ENCODE assay signal across 24 cellular contexts in the genomic region with DNA sequence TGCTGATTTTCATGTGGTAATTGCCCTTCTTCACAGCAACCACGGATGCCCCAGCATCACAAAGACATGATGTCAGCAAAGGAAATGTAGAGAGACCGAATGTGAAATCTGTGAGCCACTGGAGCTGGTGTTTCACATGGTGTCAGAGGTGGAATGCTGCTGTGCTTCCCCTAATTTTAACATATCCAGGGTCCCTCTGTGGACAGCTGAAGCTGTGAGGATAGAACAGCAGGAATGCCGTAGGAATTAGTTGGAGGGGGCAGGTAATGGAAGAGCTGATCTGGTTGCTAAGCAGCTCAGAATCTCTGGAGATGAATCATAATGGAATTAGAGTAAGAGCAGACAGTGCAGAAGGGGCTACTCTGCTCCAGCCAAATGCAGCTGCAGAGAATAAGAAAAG.
"Had no signal": no experiment of that assay in that cellular context is flagged by ENCODE, and none has a peak within 500 bp of the region (broad histone marks: within the 10 kb centered on the region; RNA-seq: fewer than 3 reads in every experiment).

No MANE protein-coding gene starts in this region.

- DNase-seq: cerebellar nuclear complex; effector memory CD8-positive, alpha-beta T cell; esophagus squamous epithelium; foreskin fibroblast; glutamatergic neuron; immature natural killer cell; kidney; left colon; mucosa of descending colon; naive thymus-derived CD8-positive, alpha-beta T cell; occipital lobe; psoas muscle; stimulated activated CD4-positive, alpha-beta T cell treated with anti-CD3 and anti-CD28 coated beads, Interleukin-2, amount 100 ng/mL, for 24 hours; stimulated activated CD4-positive, alpha-beta T cell treated with anti-CD3 and anti-CD28 coated beads, Interleukin-4, amount 100 ng/mL, for 4 hours; stimulated activated naive B cell treated with anti-CD40 and anti-IgM and Interleukin-4, amounts not matched to agents 10 μg/mL and 1 μg/mL and 100 μg/mL, for 72 hours; stimulated activated naive CD8-positive, alpha-beta T cell treated with anti-CD3 and anti-CD28 coated beads, Interleukin-15, amount 100 ng/mL, for 72 hours; testis; upper lobe of right lung had no signal

- H3K4me1 Mint-ChIP-seq: immature natural killer cell; naive thymus-derived CD8-positive, alpha-beta T cell; neural crest cell; stimulated activated naive B cell treated with anti-CD40 and anti-IgM and Interleukin-4, amounts not matched to agents 10 μg/mL and 1 μg/mL and 100 μg/mL, for 72 hours; stimulated activated naive CD8-positive, alpha-beta T cell treated with anti-CD3 and anti-CD28 coated beads, Interleukin-15, amount 100 ng/mL, for 72 hours had no signal

- H3K27ac Mint-ChIP-seq: dendritic cell treated with granulocyte-macrophage colony-stimulating factor and Interleukin-4, amounts not matched to agents 40 ng/mL and 50 ng/mL, for 4 days; effector memory CD8-positive, alpha-beta T cell; immature natural killer cell; naive thymus-derived CD8-positive, alpha-beta T cell; stimulated activated naive B cell treated with anti-CD40 and anti-IgM and Interleukin-4, amounts not matched to agents 10 μg/mL and 1 μg/mL and 100 μg/mL, for 72 hours; stimulated activated naive CD8-positive, alpha-beta T cell treated with anti-CD3 and anti-CD28 coated beads, Interleukin-15, amount 100 ng/mL, for 72 hours had no signal

- H3K9me3 ChIP-seq: gastroesophageal sphincter, psoas muscle, testis, upper lobe of right lung had no signal

- H3K27me3 ChIP-seq: esophagus squamous epithelium, testis, tibial nerve, upper lobe of right lung had no signal

- ATAC-seq: effector memory CD8-positive, alpha-beta T cell; gastroesophageal sphincter; left colon; mucosa of descending colon; naive thymus-derived CD8-positive, alpha-beta T cell; psoas muscle; sciatic nerve; stimulated activated naive B cell treated with anti-CD40 and anti-IgM and Interleukin-4, amounts not matched to agents 10 μg/mL and 1 μg/mL and 100 μg/mL, for 72 hours; stimulated activated naive CD8-positive, alpha-beta T cell treated with anti-CD3 and anti-CD28 coated beads, Interleukin-15, amount 100 ng/mL, for 72 hours; upper lobe of right lung had no signal

- H3K36me3 ChIP-seq: esophagus squamous epithelium, gastroesophageal sphincter, tibial nerve, upper lobe of right lung had no signal

- H3K4me3 ChIP-seq: esophagus squamous epithelium, gastroesophageal sphincter, mucosa of descending colon, psoas muscle, skin epidermis, testis, tibial nerve, upper lobe of right lung had no signal

- H3K27me3 Mint-ChIP-seq: dendritic cell treated with granulocyte-macrophage colony-stimulating factor and Interleukin-4, amounts not matched to agents 40 ng/mL and 50 ng/mL, for 4 days; effector memory CD8-positive, alpha-beta T cell; stimulated activated naive CD8-positive, alpha-beta T cell treated with anti-CD3 and anti-CD28 coated beads, Interleukin-15, amount 100 ng/mL, for 72 hours had no signal

- H3K4me3 Mint-ChIP-seq: dendritic cell treated with granulocyte-macrophage colony-stimulating factor and Interleukin-4, amounts not matched to agents 40 ng/mL and 50 ng/mL, for 4 days; effector memory CD8-positive, alpha-beta T cell; immature natural killer cell; naive thymus-derived CD8-positive, alpha-beta T cell; neural crest cell; stimulated activated naive B cell treated with anti-CD40 and anti-IgM and Interleukin-4, amounts not matched to agents 10 μg/mL and 1 μg/mL and 100 μg/mL, for 72 hours; stimulated activated naive CD8-positive, alpha-beta T cell treated with anti-CD3 and anti-CD28 coated beads, Interleukin-15, amount 100 ng/mL, for 72 hours had no signal

- H3K36me3 Mint-ChIP-seq: immature natural killer cell had no signal

- H3K4me1 ChIP-seq: esophagus squamous epithelium, gastroesophageal sphincter, psoas muscle, testis, tibial nerve, upper lobe of right lung had no signal
